16 cellular contexts compared by ENCODE assay signal in genomic region chr11:68552542-68552941, GRCh38.
DNase-seq lines count a peak whose midpoint lies in the region; ATAC-seq and TF ChIP-seq lines count a peak whose summit lies in the region.
"Had no signal": no experiment of that assay in that cellular context is flagged by ENCODE, and none has a peak within 500 bp of the region (broad histone marks: within the 10 kb centered on the region; RNA-seq: fewer than 3 reads in every experiment).

No MANE protein-coding gene starts in this region.

- TF ChIP-seq POLR2A in esophagus muscularis mucosa (IDR thresholded peaks at IDR 0.05; ENCODE audit: low read depth), result no peak

- H3K9me3 ChIP-seq in CD4-positive, alpha-beta T cell (ENCODE audit: control insufficient read depth, low read length), result no peaks in the 10 kb centered on the region
- no peaks in the 10 kb centered on the region for H3K9me3 ChIP-seq in lung (ENCODE audit: control insufficient read depth in 2 of 2, insufficient read depth in 1 of 2, low read length in 1 of 2)
- no peaks in the 10 kb centered on the region for H3K9me3 ChIP-seq in esophagus muscularis mucosa
- H3K9me3 ChIP-seq: tibial artery had no signal

- H3K36me3 ChIP-seq in lung (ENCODE audit: control insufficient read depth in 2 of 2, insufficient read depth in 2 of 2, low read length in 2 of 2) (peaks cover 11 to 21% of the 10 kb centered on the region in 2 donors), esophagus muscularis mucosa (peaks cover 4 to 71% (median 61%) of the 10 kb centered on the region in 4 donors)

- DNase-seq in AML-193 (lab: John Stamatoyannopoulos, UW) (peak; percentile 79 to 81), SKM-1 treated with dmso at 0.1 percent for 144 hours (lab: John Stamatoyannopoulos, UW; ENCODE audit: unreplicated experiment) (peak; percentile 72), lung (ENCODE audit: low spot score) (no peak), esophagus muscularis mucosa (ENCODE audit: extremely low spot score) (no peak), sciatic nerve (ENCODE audit: low spot score) (no peak), NCI-H510A (lab: John Stamatoyannopoulos, UW) (no peak)
- no peak for DNase-seq in CD4-positive, alpha-beta T cell
- DNase-seq: foreskin melanocyte; NCI-H1092; NCI-H526 treated with DMSO at 0.1 percent for 48 hours; stimulated activated CD4-positive, alpha-beta T cell treated with anti-CD3 and anti-CD28 coated beads, Interleukin-4, amount 100 ng/mL, for 4 hours; tibial artery had no signal

- H3K36me3 Mint-ChIP-seq in CD4-positive, alpha-beta T cell (ENCODE audit: low read depth), result peaks cover 94% of the 10 kb centered on the region

- no peaks in the 10 kb centered on the region for H3K27me3 ChIP-seq in CD4-positive, alpha-beta T cell (ENCODE audit: control insufficient read depth, insufficient read depth, low read length)
- H3K27me3 ChIP-seq in lung (ENCODE audit: control insufficient read depth, insufficient read depth) (no peaks in the 10 kb centered on the region), esophagus muscularis mucosa (no peaks in the 10 kb centered on the region)
- H3K27me3 ChIP-seq: tibial artery had no signal

- no peak overlapping the region for H3K27ac ChIP-seq in CD4-positive, alpha-beta T cell (ENCODE audit: low read depth, low read length)
- H3K27ac ChIP-seq in lung (ENCODE audit: low read depth in 1 of 2, low read length in 1 of 2) (no peak overlapping the region), esophagus muscularis mucosa (replicated peaks in 1 of 4) (no peak overlapping the region)
- H3K27ac ChIP-seq: coronary artery, skin epidermis, tibial artery had no signal

- TF ChIP-seq CTCF in CD4-positive, alpha-beta T cell (IDR thresholded peaks at IDR 0.05), result no peak
- TF ChIP-seq CTCF in lung (IDR thresholded peaks at IDR 0.05; ENCODE audit: control extremely low read depth, extremely low read depth), result no peak
- TF ChIP-seq CTCF in esophagus muscularis mucosa (IDR thresholded peaks at IDR 0.05), result no peak

- H3K27ac Mint-ChIP-seq in CD4-positive, alpha-beta T cell, result peak overlapping the region; percentile 48

- no peak overlapping the region for H3K4me3 Mint-ChIP-seq in CD4-positive, alpha-beta T cell
- H3K4me3 Mint-ChIP-seq: IgD-negative memory B cell had no signal

- TF ChIP-seq EP300 in esophagus muscularis mucosa (IDR thresholded peaks at IDR 0.05), result no peak

- no peak for ATAC-seq in CD4-positive, alpha-beta T cell (ENCODE audit: poor library complexity)
- ATAC-seq in lung (ENCODE audit: insufficient read depth, low FRiP score) (peak; percentile 53), sciatic nerve (no peak), HG03095 (IDR thresholded peaks at IDR 0.05; ENCODE audit: unreplicated experiment) (no peak)

- no peak overlapping the region for H3K4me3 ChIP-seq in lung
- H3K4me3 ChIP-seq in esophagus muscularis mucosa, result no peak overlapping the region
- H3K4me3 ChIP-seq: coronary artery, skin epidermis, tibial artery had no signal

- POLR2A ChIA-PET in CD4-positive, alpha-beta T cell (lab: Charles Lee), result no interaction called here

- H3K27me3 Mint-ChIP-seq in CD4-positive, alpha-beta T cell, result no peaks in the 10 kb centered on the region
- H3K27me3 Mint-ChIP-seq: IgD-negative memory B cell had no signal

- intact Hi-C loops in CD4-positive, alpha-beta T cell (cut with DNase I, micrococcal nuclease), result no loop called here
- intact Hi-C loops in esophagus muscularis mucosa (cut with DNase I), result no loop called here
- intact Hi-C loops in sciatic nerve (cut with DNase I), result no loop called here

- 20 to 71% methylated on average over 2 of the region's 2 CpGs for WGBS in lung, 2 donors
- 81% methylated on average over 2 of the region's 2 CpGs for WGBS in esophagus muscularis mucosa

- CTCF ChIA-PET in CD4-positive, alpha-beta T cell (lab: Charles Lee), result no interaction called here

- H3K9me3 Mint-ChIP-seq in CD4-positive, alpha-beta T cell, result no peaks in the 10 kb centered on the region
- H3K9me3 Mint-ChIP-seq: IgD-negative memory B cell had no signal

- H3K4me1 ChIP-seq in lung (ENCODE audit: control insufficient read depth in 2 of 2, insufficient read depth in 2 of 2, low read length in 2 of 2), result peaks cover 10 to 15% of the 10 kb centered on the region in 2 donors
- peaks cover 26 to 35% (median 33%) of the 10 kb centered on the region in 4 donors for H3K4me1 ChIP-seq in esophagus muscularis mucosa

- peaks cover 66% of the 10 kb centered on the region for H3K4me1 Mint-ChIP-seq in CD4-positive, alpha-beta T cell (ENCODE audit: low read depth)

Comparison
In these comparisons a context has a peak if more than half of its experiments do, and no peak if none do; other contexts are left out.
1. DNase-seq: peak in AML-193 (2 of 2) and SKM-1 treated with dmso at 0.1 percent for 144 hours (single experiment); none in CD4-positive, alpha-beta T cell (0 of 10), lung (single experiment), esophagus muscularis mucosa (single experiment), sciatic nerve (single experiment) and NCI-H510A (single experiment).